Comparison of ENCODE assay signal across 23 cellular contexts in genomic region chr11:12293486-12293885, GRCh38.
"Had no signal": no experiment of that assay in that cellular context is flagged by ENCODE, and none has a peak within 500 bp of the region (broad histone marks: within the 10 kb centered on the region; RNA-seq: fewer than 3 reads in every experiment).

No MANE protein-coding gene starts in this region.

- H3K4me3 ChIP-seq: MG63, PC-9, Peyer's patch, SJCRH30 had no signal

- H3K36me3 ChIP-seq: MG63, Peyer's patch, SJCRH30 had no signal

- H3K27me3 ChIP-seq: MG63, Peyer's patch, SJCRH30 had no signal

- H3K4me1 ChIP-seq: Peyer's patch, SJCRH30 had no signal

- H3K27ac ChIP-seq: PC-9, Peyer's patch, SJCRH30 had no signal

- H3K4me2 ChIP-seq: PC-9 had no signal

- DNase-seq: IMR-90, Karpas-422, KG1, MG63, NCI-H1092, NCI-H1105 treated with DMSO at 0.1 percent for 48 hours, NCI-H1417 treated with DMSO at 0.1 percent for 48 hours, NCI-H146, NCI-H1694 treated with DMSO at 0.1 percent for 48 hours, NCI-H1930, NCI-H2081 treated with DMSO at 0.1 percent for 48 hours, NCI-H2171, NCI-H226, NCI-H446, NCI-H510A, NCI-H524 treated with DMSO at 0.1 percent for 48 hours, NCI-H69, NCI-H774, OCI-M1, PC-9, Peyer's patch, SHP77 treated with DMSO at 0.1 percent for 48 hours, SJCRH30 had no signal
